ENCODE assay signal across 21 cellular contexts in genomic region chr17:40900819-40901356, GRCh38. TPM values are rescaled to one million over a fixed set of nuclear protein-coding genes. Genes with fewer than 3 reads are reported as not detected.
DNase-seq lines count a peak whose midpoint lies in the region; ATAC-seq, FAIRE-seq and TF ChIP-seq lines count a peak whose summit lies in the region.
"Had no signal": no experiment of that assay in that cellular context is flagged by ENCODE, and none has a peak within 500 bp of the region (broad histone marks: within the 10 kb centered on the region; RNA-seq: fewer than 3 reads in every experiment).

No MANE protein-coding gene starts in this region.

- TF ChIP-seq EP300 in ovary (IDR thresholded peaks at IDR 0.05) = no peak

- peak overlapping the region; percentile 87 for H2AK5ac ChIP-seq in mesenchymal stem cell (ENCODE audit: low read length, severe bottlenecking)

- no peak overlapping the region for H3K23ac ChIP-seq in mesenchymal stem cell (ENCODE audit: low read length in 2 of 2)

- H3K4ac ChIP-seq in mesenchymal stem cell (ENCODE audit: low read depth in 1 of 2, low read length in 2 of 2) = no peak overlapping the region

- H3K4me1 ChIP-seq in PC-9 (replicated peaks; ENCODE audit: insufficient read depth) (peaks cover 47% of the 10 kb centered on the region), mesenchymal stem cell (ENCODE audit: control insufficient read depth, insufficient read depth, low read depth, low read length) (peaks cover 11% of the 10 kb centered on the region), ovary (ENCODE audit: insufficient read depth) (no peaks in the 10 kb centered on the region)

- TF ChIP-seq CTCF in PC-9 (conservative IDR thresholded peaks at IDR 0.05) = no peak
- no peak for TF ChIP-seq CTCF in ovary (IDR thresholded peaks at IDR 0.05)
- TF ChIP-seq CTCF in D721Med (IDR thresholded peaks at IDR 0.05; ENCODE audit: insufficient read depth, missing control alignments) = no peak

- no peak overlapping the region for H2BK15ac ChIP-seq in mesenchymal stem cell (ENCODE audit: low read depth, poor library complexity, severe bottlenecking)

- POLR2A ChIA-PET in PC-9 (lab: Charles Lee; ENCODE audit: unreplicated experiment) = interaction anchor here (0.6 to 0.7 kb wide), 2 partner anchors 258 to 479 kb away, joined by 6 to 17 read pairs; no protein-coding TSS in a partner anchor

- no peak overlapping the region for H3K9ac ChIP-seq in mesenchymal stem cell (ENCODE audit: low read length)
- H3K9ac ChIP-seq: SK-N-SH had no signal

- no peak overlapping the region for H4K91ac ChIP-seq in mesenchymal stem cell (ENCODE audit: low read length)

- H3K27me3 ChIP-seq in PC-9 (ENCODE audit: insufficient read depth, low read depth) (no peaks in the 10 kb centered on the region), mesenchymal stem cell (ENCODE audit: control insufficient read depth in 1 of 2, insufficient read depth in 1 of 2, low read length in 2 of 2) (peaks cover 0 to 4% of the 10 kb centered on the region in 2 experiments), ovary (no peaks in the 10 kb centered on the region)

- H3F3A ChIP-seq in PC-9 (ENCODE audit: insufficient read depth, low read depth) = peaks cover 34% of the 10 kb centered on the region

- H3K4me2 ChIP-seq in PC-9 (no peak overlapping the region), mesenchymal stem cell (ENCODE audit: low read length, poor library complexity, severe bottlenecking) (no peak overlapping the region)
- H3K4me2 ChIP-seq: SK-N-SH had no signal

- no peaks in the 10 kb centered on the region for H3K79me1 ChIP-seq in mesenchymal stem cell (replicated peaks; ENCODE audit: low read length, poor library complexity, severe bottlenecking)

- 90% methylated on average over 3 of the region's 5 CpGs for WGBS in mesenchymal stem cell
- WGBS in ovary, 3 donors = 81 to 82% (median 81%) methylated on average over 5 of the region's 5 CpGs

- no peak overlapping the region for H4K8ac ChIP-seq in mesenchymal stem cell (ENCODE audit: low read length)

- intact Hi-C loops in PC-9 (cut with micrococcal nuclease; ENCODE audit: unreplicated experiment) = no loop called here
- intact Hi-C loops in ovary (cut with DNase I) = loop anchor here in 2 of 4 donors (10.0 kb wide), 3 partner anchors 494 to 744 kb away; partner anchors contain the start of gene KRT31 (in 1 of the 2)

- H3K14ac ChIP-seq in mesenchymal stem cell (ENCODE audit: low read length in 2 of 2) = no peak overlapping the region

- no peak overlapping the region for H3K18ac ChIP-seq in mesenchymal stem cell (ENCODE audit: low read depth in 1 of 2, low read length in 2 of 2)

- no peak overlapping the region for H3K4me3 ChIP-seq in PC-9
- no peak overlapping the region for H3K4me3 ChIP-seq in mesenchymal stem cell (ENCODE audit: insufficient read depth in 1 of 2, low read depth in 1 of 2, low read length in 2 of 2)
- H3K4me3 ChIP-seq in ovary = no peak overlapping the region

- peak; percentile 20 for DNase-seq in NCI-H345 (lab: John Stamatoyannopoulos, UW)
- DNase-seq in NCI-H345 treated with DMSO at 0.1 percent for 48 hours (lab: John Stamatoyannopoulos, UW; ENCODE audit: unreplicated experiment) = no peak
- no peak for DNase-seq in PC-9
- DNase-seq in mesenchymal stem cell = no peak
- DNase-seq in ovary = no peak
- no peak for DNase-seq in D721Med (ENCODE audit: insufficient read length, low spot score)
- DNase-seq: 8988T; CD8-positive, alpha-beta T cell; KBM-7; NCI-H1417 treated with DMSO at 0.1 percent for 48 hours; NCI-H1930; NCI-H524; SHP77; SK-N-SH had no signal

- FAIRE-seq in D721Med (lab: Jason Lieb, UNC) = no peak
- FAIRE-seq: GM12892, GM19239, H1 had no signal

- H3K9me3 ChIP-seq in PC-9 (ENCODE audit: insufficient read depth, low read depth) = no peaks in the 10 kb centered on the region
- H3K9me3 ChIP-seq in mesenchymal stem cell (ENCODE audit: control insufficient read depth, low read length) = no peaks in the 10 kb centered on the region
- H3K9me3 ChIP-seq in ovary = no peaks in the 10 kb centered on the region
- H3K9me3 ChIP-seq: SK-N-SH had no signal

- ATAC-seq in HG02763 (IDR thresholded peaks at IDR 0.05; ENCODE audit: unreplicated experiment) (no peak), GM18498 (IDR thresholded peaks at IDR 0.05; ENCODE audit: unreplicated experiment) (no peak)
- ATAC-seq: CD8-positive, alpha-beta T cell had no signal

- no peak for TF ChIP-seq POLR2A in ovary (IDR thresholded peaks at IDR 0.05)

- no peak overlapping the region for H2BK120ac ChIP-seq in mesenchymal stem cell (ENCODE audit: low read depth, low read length)

- H4K20me1 ChIP-seq in PC-9 (ENCODE audit: insufficient read depth) = no peaks in the 10 kb centered on the region

- H3K9me2 ChIP-seq in PC-9 (ENCODE audit: insufficient read depth) = no peaks in the 10 kb centered on the region
- H3K9me2 ChIP-seq: SK-N-SH had no signal

- no peaks in the 10 kb centered on the region for H3K79me2 ChIP-seq in PC-9 (ENCODE audit: low read depth)

- H2AFZ ChIP-seq in PC-9 (no peak overlapping the region), mesenchymal stem cell (ENCODE audit: low read depth, low read length) (no peak overlapping the region)

- H3K27ac ChIP-seq in PC-9 = peak overlapping the region; percentile 98
- H3K27ac ChIP-seq in mesenchymal stem cell (ENCODE audit: low read length, poor library complexity, severe bottlenecking) = no peak overlapping the region
- no peak overlapping the region for H3K27ac ChIP-seq in ovary

- BruUV-seq in PC-9 (replicated peaks; lab: Mats Ljungman, UMichigan) = no TSS peak

- no peaks in the 10 kb centered on the region for H3K36me3 ChIP-seq in PC-9 (ENCODE audit: low read depth)
- no peaks in the 10 kb centered on the region for H3K36me3 ChIP-seq in mesenchymal stem cell (ENCODE audit: control insufficient read depth in 1 of 2, insufficient read depth in 2 of 2, low read depth in 1 of 2, low read length in 2 of 2)
- H3K36me3 ChIP-seq in ovary = no peaks in the 10 kb centered on the region

- no peak overlapping the region for H2BK5ac ChIP-seq in mesenchymal stem cell (ENCODE audit: low read depth, low read length, poor library complexity, severe bottlenecking)

- CTCF ChIA-PET in PC-9 (lab: Charles Lee) = no interaction called here

- H2BK12ac ChIP-seq in mesenchymal stem cell (ENCODE audit: low read length in 2 of 2) = no peak overlapping the region

RNA-seq across cellular contexts. Expression of gene KRT20, which starts 15.8 kb away (rescaled TPM):
- not detected in 2 replicates for total RNA-seq in PC-9 (2021)
- polyA plus RNA-seq in mesenchymal stem cell (2013, experiment 1 of 2) = not detected
- not detected for polyA plus RNA-seq in mesenchymal stem cell (2013, experiment 2 of 2)
- 1 to 10 TPM in 1 of 7 donors, under 1 TPM in 2, not detected in 4; 0.27 to 4.2 (median 0.77) TPM for total RNA-seq in ovary
- under 1 TPM in 1 of 2 donors, not detected in 1; 0.05 TPM for polyA plus RNA-seq in ovary
- total RNA-seq: CD8-positive, alpha-beta T cell; Daoy; H1 had no signal
- polyA plus RNA-seq: BJ, H1, SK-N-SH had no signal

RNA-seq across cellular contexts. Expression of gene KRT12, which starts 33.9 kb away (rescaled TPM):
- total RNA-seq in PC-9 (2021) (not detected in 2 replicates), ovary (not detected)
- polyA plus RNA-seq in mesenchymal stem cell (2013, experiment 1 of 2) = not detected
- not detected for polyA plus RNA-seq in mesenchymal stem cell (2013, experiment 2 of 2)
- polyA plus RNA-seq in ovary = not detected
- total RNA-seq: CD8-positive, alpha-beta T cell; Daoy; H1 had no signal
- polyA plus RNA-seq: BJ, H1, SK-N-SH had no signal

RNA-seq across cellular contexts. Expression of gene KRT23, which starts 36.6 kb away (rescaled TPM):
- total RNA-seq in PC-9 (2021) = not detected in 2 replicates
- polyA plus RNA-seq in mesenchymal stem cell (2013, experiment 1 of 2) = not detected
- not detected for polyA plus RNA-seq in mesenchymal stem cell (2013, experiment 2 of 2)
- total RNA-seq in ovary = 1 to 10 TPM in 3 of 7 donors, under 1 TPM in 2, not detected in 2; 0.22 to 5.0 (median 1.3) TPM
- polyA plus RNA-seq in ovary = under 1 TPM; 0.05 to 0.53 TPM
- total RNA-seq: CD8-positive, alpha-beta T cell; Daoy; H1 had no signal
- polyA plus RNA-seq: H1, SK-N-SH had no signal
